ENCODE assay signal across 9 cellular contexts in genomic region chr10:124145109-124145860, GRCh38. TPM values are rescaled to one million over a fixed set of nuclear protein-coding genes. Genes with fewer than 3 reads are reported as not detected.
A peak's percentile ranks its signal among the peaks of the same experiment; 100 is the strongest.
DNase-seq lines count a peak whose midpoint lies in the region; ATAC-seq and TF ChIP-seq lines count a peak whose summit lies in the region.
"Had no signal": no experiment of that assay in that cellular context is flagged by ENCODE, and none has a peak within 500 bp of the region (broad histone marks: within the 10 kb centered on the region; RNA-seq: fewer than 3 reads in every experiment).

No MANE protein-coding gene starts in this region.

- peak overlapping the region; percentile 7 for H2AFZ ChIP-seq in mammary epithelial cell (ENCODE audit: low read depth, low read length)

- WGBS in mammary epithelial cell (ENCODE audit: low coverage, missing lambda C conversion rate), result 71% methylated on average over 11 of the region's 11 CpGs
- WGBS in liver, result 63% methylated on average over 11 of the region's 11 CpGs
- 56 to 68% methylated on average over 9 to 11 of the region's 11 CpGs for WGBS in testis, 2 donors

- intact Hi-C loops in mammary epithelial cell (cut with micrococcal nuclease), result no loop called here
- intact Hi-C loops in testis (cut with DNase I; ENCODE audit: low total_unique reads), result no loop called here

- H3K36me3 ChIP-seq in mammary epithelial cell (ENCODE audit: insufficient read depth, low read length) (no peaks in the 10 kb centered on the region), liver (ENCODE audit: control insufficient read depth in 4 of 4, insufficient read depth in 3 of 4, low read depth in 1 of 4, low read length in 3 of 4) (no peaks in the 10 kb centered on the region), testis (ENCODE audit: low read depth, missing control alignments) (no peaks in the 10 kb centered on the region)

- DNase-seq in NCI-H1436 (lab: John Stamatoyannopoulos, UW) (peak; percentile 62), mammary epithelial cell (peak; percentile 12), testis (peak; percentile 48), HuH-7 (ENCODE audit: low spot score) (no peak)
- DNase-seq: activated CD4-positive, alpha-beta T cell treated with anti-CD3 and anti-CD28 coated beads for 1 hour; NCI-H2227 treated with DMSO at 0.1 percent for 48 hours had no signal

- TF ChIP-seq RAD21 in liver (IDR thresholded peaks at IDR 0.05), result peak; percentile 35 to 58

- H3K9ac ChIP-seq in mammary epithelial cell (ENCODE audit: insufficient read depth, low read length) (no peak overlapping the region), liver (ENCODE audit: low read depth in 1 of 2, low read length in 2 of 2) (no peak overlapping the region)

- ATAC-seq in HG02642 (IDR thresholded peaks at IDR 0.05; ENCODE audit: poor library complexity, unreplicated experiment) (no peak), HG03457 (IDR thresholded peaks at IDR 0.05; ENCODE audit: unreplicated experiment) (no peak)

- H3K27ac ChIP-seq in mammary epithelial cell (ENCODE audit: insufficient read depth, low read depth, low read length) (no peak overlapping the region), liver (ENCODE audit: low read depth in 1 of 2, low read length in 2 of 2) (peak overlapping the region; percentile 21 to 74), testis (no peak overlapping the region)

- no peak overlapping the region for H3K4me3 ChIP-seq in mammary epithelial cell (replicated peaks in 1 of 3; ENCODE audit: insufficient read depth in 1 of 3, low read depth in 2 of 3, low read length in 3 of 3)
- no peak overlapping the region for H3K4me3 ChIP-seq in liver (ENCODE audit: low read depth in 1 of 3, low read length in 3 of 3)
- no peak overlapping the region for H3K4me3 ChIP-seq in testis

- H3K27me3 ChIP-seq in mammary epithelial cell (ENCODE audit: insufficient read depth, low read length) (no peaks in the 10 kb centered on the region), liver (ENCODE audit: control insufficient read depth in 4 of 4, insufficient read depth in 4 of 4, low read length in 3 of 4) (no peaks in the 10 kb centered on the region), testis (no peaks in the 10 kb centered on the region)

- dilution Hi-C loops in mammary epithelial cell (cut with HindIII; ENCODE audit: low sequenced_read_pairs), result no loop called here

- TF ChIP-seq POLR2A in testis (IDR thresholded peaks at IDR 0.05), result no peak

- BruUV-seq in mammary epithelial cell (replicated peaks; lab: Mats Ljungman, UMichigan), result no TSS peak

- H3K9me3 ChIP-seq in mammary epithelial cell (replicated peaks; ENCODE audit: insufficient read depth, low read length), result no peaks in the 10 kb centered on the region
- H3K9me3 ChIP-seq in liver (ENCODE audit: control insufficient read depth in 4 of 4, low read length in 3 of 4), result no peaks in the 10 kb centered on the region
- H3K9me3 ChIP-seq in testis, result no peaks in the 10 kb centered on the region

- H4K20me1 ChIP-seq in mammary epithelial cell (ENCODE audit: insufficient read depth, low read length), result no peaks in the 10 kb centered on the region

- CTCF ChIA-PET in mammary epithelial cell (lab: Charles Lee; ENCODE audit: low non-redundant PET), result no interaction called here

- no peaks in the 10 kb centered on the region for H3K79me2 ChIP-seq in mammary epithelial cell (ENCODE audit: insufficient read depth, low read length)

- H3K4me2 ChIP-seq in mammary epithelial cell (ENCODE audit: insufficient read depth, low read depth, low read length), result no peak overlapping the region

- H3K4me1 ChIP-seq in mammary epithelial cell (ENCODE audit: insufficient read depth, low read length), result peaks cover 7% of the 10 kb centered on the region
- H3K4me1 ChIP-seq in liver (ENCODE audit: control insufficient read depth in 4 of 4, insufficient read depth in 4 of 4, low read length in 3 of 4), result peaks cover 0 to 10% (median 7%) of the 10 kb centered on the region in 4 donors
- H3K4me1 ChIP-seq in testis, result peaks cover 5% of the 10 kb centered on the region

- in situ Hi-C loops in mammary epithelial cell (cut with MboI; ENCODE audit: low sequenced_read_pairs in 2 of 2), result no loop called here

- TF ChIP-seq CTCF in mammary epithelial cell (conservative IDR thresholded peaks at IDR 0.05 in 1 of 2, IDR thresholded peaks at IDR 0.05 in 1 of 2; ENCODE audit: extremely low read depth in 1 of 2, insufficient read depth in 1 of 2, low read depth in 1 of 2, low read length in 2 of 2), result no peak
- no peak for TF ChIP-seq CTCF in liver (IDR thresholded peaks at IDR 0.05; ENCODE audit: low read depth, low read length, missing input control)
- TF ChIP-seq CTCF in testis (IDR thresholded peaks at IDR 0.05), result no peak

TF ChIP-seq in liver, 16 proteins besides CTCF, POLR2A, EP300 and RAD21:
- TF ChIP-seq JUND (IDR thresholded peaks at IDR 0.05) (peak; percentile 42), HNF4G (IDR thresholded peaks at IDR 0.05) (no peak), REST (IDR thresholded peaks at IDR 0.05) (peak; percentile 39), SP1 (IDR thresholded peaks at IDR 0.05) (peak; percentile 76), TAF1 (conservative IDR thresholded peaks at IDR 0.05) (no peak), HNF4A (conservative IDR thresholded peaks at IDR 0.05) (peak; percentile 10 to 57), MAX (IDR thresholded peaks at IDR 0.05) (peak; percentile 88), EGR1 (IDR thresholded peaks at IDR 0.05; ENCODE audit: low read depth in 2 of 2) (peak; percentile 45 to 64), GABPA (IDR thresholded peaks at IDR 0.05 in 1 of 2, conservative IDR thresholded peaks at IDR 0.05 in 1 of 2) (peak; percentile 19 to 24), NR2F2 (IDR thresholded peaks at IDR 0.05) (peak; percentile 97), YY1 (IDR thresholded peaks at IDR 0.05) (peak; percentile 49), RXRA (IDR thresholded peaks at IDR 0.05) (peak; percentile 80 to 89), ATF3 (IDR thresholded peaks at IDR 0.05) (no peak)

RNA-seq across cellular contexts. Expression of gene CHST15, which starts 51.9 kb away (rescaled TPM):
- total RNA-seq in mammary epithelial cell (10 to 100 TPM; 47.3 to 61.0 TPM), liver (10 to 100 TPM in 1 of 2 donors, 1 to 10 TPM in 1; 5.8 to 16.5 TPM), testis (10 to 100 TPM in 1 of 2 donors, 1 to 10 TPM in 1; 9.3 to 11.5 TPM)
- polyA plus RNA-seq in mammary epithelial cell (24.5 TPM), liver (1 to 10 TPM; 2.9 to 7.1 TPM), testis (ENCODE audit: insufficient read depth, low read depth, low replicate concordance) (12.8 TPM)
- polyA minus RNA-seq in mammary epithelial cell, result 60.0 TPM

Comparison
In these comparisons a context has a peak if more than half of its experiments do, and no peak if none do; other contexts are left out.
1. H3K27ac ChIP-seq: peak in liver (2 of 2); none in mammary epithelial cell (single experiment) and testis (0 of 2).